Comparison of ENCODE assay signal across 8 cellular contexts in the genomic region with DNA sequence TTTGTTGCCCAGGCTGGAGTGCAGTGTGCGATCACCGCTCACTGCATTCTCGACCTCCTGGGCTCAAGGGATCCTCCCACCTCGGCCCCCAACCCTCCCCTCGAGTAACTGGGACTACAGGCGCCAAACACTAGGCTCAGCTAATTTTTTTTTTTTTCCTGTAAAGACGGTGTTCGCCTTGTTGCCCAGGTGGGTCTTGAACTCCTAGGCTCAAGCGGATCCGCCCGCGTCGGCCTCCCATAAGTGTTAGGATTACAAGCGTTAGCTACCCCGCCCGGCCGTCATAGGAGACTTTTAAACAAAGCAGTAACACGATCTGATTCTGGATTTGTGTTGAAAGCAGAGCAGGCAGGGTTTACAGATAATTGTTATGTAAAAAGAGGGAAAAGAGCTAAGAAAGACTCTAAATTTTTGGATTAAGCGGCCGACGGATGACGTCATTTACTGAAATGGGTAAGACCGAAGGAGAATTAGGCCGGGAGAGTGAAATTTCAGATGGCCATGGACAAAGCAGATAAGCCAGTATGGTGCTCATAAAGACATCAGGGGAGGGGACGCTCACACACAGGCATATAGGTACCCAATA. TPM values are rescaled to one million over a fixed set of nuclear protein-coding genes. Genes with fewer than 3 reads are reported as not detected.
DNase-seq lines count a peak whose midpoint lies in the region; ATAC-seq and TF ChIP-seq lines count a peak whose summit lies in the region.

No MANE protein-coding gene starts in this region.

- peak overlapping the region; percentile 97 for H3K27ac Mint-ChIP-seq in activated naive CD4-positive, alpha-beta T cell treated with anti-CD3 and anti-CD28 coated beads for 36 hours

- H3K27ac ChIP-seq in cardiac muscle cell (peak overlapping the region; percentile 99), parathyroid adenoma (peak overlapping the region; percentile 99)

- peak overlapping the region; percentile 89 for H3K4me2 ChIP-seq in parathyroid adenoma (ENCODE audit: low read length)

- no peaks in the 10 kb centered on the region for H3K36me3 ChIP-seq in cardiac muscle cell
- H3K36me3 ChIP-seq in parathyroid adenoma (ENCODE audit: control insufficient read depth, insufficient read depth, low read length) = no peaks in the 10 kb centered on the region

- no peak for TF ChIP-seq CTCF in cardiac muscle cell (IDR thresholded peaks at IDR 0.05; ENCODE audit: low read depth, low read length)
- no peak for TF ChIP-seq CTCF in parathyroid adenoma (IDR thresholded peaks at IDR 0.05)
- TF ChIP-seq CTCF in GM10266 (IDR thresholded peaks at IDR 0.05; ENCODE audit: control insufficient read depth, insufficient read depth, low read depth, missing control alignments) = no peak

- H3K27me3 Mint-ChIP-seq in activated naive CD4-positive, alpha-beta T cell treated with anti-CD3 and anti-CD28 coated beads for 36 hours (ENCODE audit: low read depth) = no peaks in the 10 kb centered on the region

- H3K4me3 ChIP-seq in cardiac muscle cell = peak overlapping the region; percentile 87
- peak overlapping the region; percentile 89 for H3K4me3 ChIP-seq in parathyroid adenoma (ENCODE audit: low read depth, low read length)

- H3K79me2 ChIP-seq in parathyroid adenoma = peaks cover 21% of the 10 kb centered on the region

- peak; percentile 62 for DNase-seq in ACHN
- DNase-seq in NCI-H526 treated with DMSO at 0.1 percent for 48 hours (lab: John Stamatoyannopoulos, UW) = peak; percentile 56
- DNase-seq in activated naive CD4-positive, alpha-beta T cell treated with anti-CD3 and anti-CD28 coated beads for 36 hours = peak; percentile 39
- peak; percentile 82 to 86 for DNase-seq in cardiac muscle cell (ENCODE audit: low read depth in 1 of 2, low spot score in 1 of 2)
- DNase-seq in GM10266 (ENCODE audit: extremely low spot score) = no peak

- peaks cover 9% of the 10 kb centered on the region for H3K36me3 Mint-ChIP-seq in activated naive CD4-positive, alpha-beta T cell treated with anti-CD3 and anti-CD28 coated beads for 36 hours (ENCODE audit: low read depth)

- in situ Hi-C loops in ACHN (cut with HindIII; ENCODE audit: low pct_ligation_motif_present, low pct_unique_long_range_greater_than_20kb, low sequenced_read_pairs) = no loop called here

- peak overlapping the region; percentile 89 for H2AFZ ChIP-seq in parathyroid adenoma

- H3K9me3 ChIP-seq in cardiac muscle cell (ENCODE audit: low read depth) (no peaks in the 10 kb centered on the region), parathyroid adenoma (ENCODE audit: control insufficient read depth, low read length) (no peaks in the 10 kb centered on the region)

- peaks cover 47% of the 10 kb centered on the region for H3K4me1 ChIP-seq in cardiac muscle cell (ENCODE audit: low read depth)
- peaks cover 10% of the 10 kb centered on the region for H3K4me1 ChIP-seq in parathyroid adenoma

- H3K4me1 Mint-ChIP-seq in activated naive CD4-positive, alpha-beta T cell treated with anti-CD3 and anti-CD28 coated beads for 36 hours (ENCODE audit: low read depth) = peaks cover 51% of the 10 kb centered on the region

- CTCF ChIA-PET in activated naive CD4-positive, alpha-beta T cell treated with anti-CD3 and anti-CD28 coated beads for 36 hours (lab: Charles Lee) = interaction anchor here (0.5 to 2.5 kb wide), 8 partner anchors 8 to 1562 kb away, joined by 3 to 19 read pairs (median 5); a partner anchor contains a TSS

- intact Hi-C loops in activated naive CD4-positive, alpha-beta T cell treated with anti-CD3 and anti-CD28 coated beads for 36 hours (cut with micrococcal nuclease) = loop anchor here (2.0 to 10.0 kb wide), 4 partner anchors 112 to 1618 kb away; a partner anchor contains a TSS

- H3K4me3 Mint-ChIP-seq in activated naive CD4-positive, alpha-beta T cell treated with anti-CD3 and anti-CD28 coated beads for 36 hours = peak overlapping the region; percentile 88

- no peaks in the 10 kb centered on the region for H3K9me3 Mint-ChIP-seq in activated naive CD4-positive, alpha-beta T cell treated with anti-CD3 and anti-CD28 coated beads for 36 hours

- ATAC-seq in GM18868 (IDR thresholded peaks at IDR 0.05; ENCODE audit: unreplicated experiment) (peak; percentile 1), HG03103 (IDR thresholded peaks at IDR 0.05; ENCODE audit: low read depth, unreplicated experiment) (peak; percentile 1)

- H3K27me3 ChIP-seq in cardiac muscle cell (no peaks in the 10 kb centered on the region), parathyroid adenoma (ENCODE audit: control insufficient read depth, insufficient read depth, low read length) (no peaks in the 10 kb centered on the region)

- H3K9ac ChIP-seq in parathyroid adenoma = peak overlapping the region; percentile 61

RNA-seq across cellular contexts. Expression of a gene that starts 0.7 kb away (rescaled TPM):
- total RNA-seq in activated naive CD4-positive, alpha-beta T cell treated with anti-CD3 and anti-CD28 coated beads for 36 hours = 10 to 100 TPM; 11.1 to 12.4 TPM
- total RNA-seq in cardiac muscle cell = 22.6 and 25.9 TPM in 2 replicates
- polyA plus RNA-seq in cardiac muscle cell = 14.6 and 17.2 TPM in 2 replicates

RNA-seq across cellular contexts. Expression of a gene that starts 1.1 kb away (rescaled TPM):
- total RNA-seq in activated naive CD4-positive, alpha-beta T cell treated with anti-CD3 and anti-CD28 coated beads for 36 hours = 10 to 100 TPM; 32.4 to 33.9 TPM
- 22.1 and 26.6 TPM in 2 replicates for total RNA-seq in cardiac muscle cell
- 34.4 and 39.2 TPM in 2 replicates for polyA plus RNA-seq in cardiac muscle cell
